Comparison of ENCODE assay signal across 1 cellular context in the genomic region with DNA sequence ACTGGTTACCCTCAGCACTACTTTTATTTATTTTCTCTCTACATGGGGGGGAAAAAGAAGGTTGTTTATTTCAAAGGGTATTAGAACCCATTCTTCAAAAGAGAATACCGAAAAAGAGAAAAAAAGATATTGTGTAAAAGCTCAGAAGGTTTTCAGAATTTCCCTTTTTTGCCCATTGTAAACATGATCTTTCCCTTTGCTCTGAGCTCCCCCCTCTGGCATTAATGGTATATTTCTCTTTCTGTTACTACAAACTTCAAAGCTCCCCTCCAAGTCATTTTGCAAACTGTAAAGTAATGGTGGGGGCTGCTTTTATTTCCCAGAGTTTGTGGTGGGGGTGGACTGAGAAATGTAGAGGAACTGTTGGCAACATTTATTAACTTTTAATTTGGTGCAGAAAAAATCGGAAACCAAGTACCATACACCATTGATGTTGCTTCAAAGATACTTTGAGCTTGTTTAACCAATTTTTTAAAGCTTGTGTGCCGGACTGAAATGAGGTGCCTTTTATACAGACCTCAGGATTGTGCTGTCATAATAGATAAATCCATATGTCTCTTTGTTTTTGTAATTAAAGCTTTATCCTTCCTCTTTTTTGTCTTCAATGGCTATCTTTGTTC.
TF ChIP-seq lines count a peak whose summit lies in the region.

No MANE protein-coding gene starts in this region.

TF ChIP-seq in GM23338, 12 proteins besides CTCF, POLR2A, EP300 and RAD21 (continued from another document):
- no peak for TF ChIP-seq ZNF462 (CRISPR knock-in tag; IDR thresholded peaks at IDR 0.05)
- TF ChIP-seq ETS1 (IDR thresholded peaks at IDR 0.05), result no peak
- TF ChIP-seq NANOG (IDR thresholded peaks at IDR 0.05; ENCODE audit: borderline replicate concordance), result no peak
- TF ChIP-seq EZH2phosphoT487 (IDR thresholded peaks at IDR 0.05; ENCODE audit: unreplicated experiment), result no peak
- TF ChIP-seq JUNB (IDR thresholded peaks at IDR 0.05; ENCODE audit: unreplicated experiment), result no peak
- no peak for TF ChIP-seq STAT1 (IDR thresholded peaks at IDR 0.05; ENCODE audit: unreplicated experiment)
- no peak for TF ChIP-seq POLR2AphosphoS5 (IDR thresholded peaks at IDR 0.05; ENCODE audit: low read depth)
- TF ChIP-seq ZNF331 (CRISPR knock-in tag; IDR thresholded peaks at IDR 0.05; ENCODE audit: low read depth), result no peak
- TF ChIP-seq EZH2 (IDR thresholded peaks at IDR 0.05; ENCODE audit: low read depth, unreplicated experiment), result no peak
- no peak for TF ChIP-seq ZNF114 (CRISPR knock-in tag; IDR thresholded peaks at IDR 0.05)
